Comparison of ENCODE assay signal across 1 cellular context in the genomic region with DNA sequence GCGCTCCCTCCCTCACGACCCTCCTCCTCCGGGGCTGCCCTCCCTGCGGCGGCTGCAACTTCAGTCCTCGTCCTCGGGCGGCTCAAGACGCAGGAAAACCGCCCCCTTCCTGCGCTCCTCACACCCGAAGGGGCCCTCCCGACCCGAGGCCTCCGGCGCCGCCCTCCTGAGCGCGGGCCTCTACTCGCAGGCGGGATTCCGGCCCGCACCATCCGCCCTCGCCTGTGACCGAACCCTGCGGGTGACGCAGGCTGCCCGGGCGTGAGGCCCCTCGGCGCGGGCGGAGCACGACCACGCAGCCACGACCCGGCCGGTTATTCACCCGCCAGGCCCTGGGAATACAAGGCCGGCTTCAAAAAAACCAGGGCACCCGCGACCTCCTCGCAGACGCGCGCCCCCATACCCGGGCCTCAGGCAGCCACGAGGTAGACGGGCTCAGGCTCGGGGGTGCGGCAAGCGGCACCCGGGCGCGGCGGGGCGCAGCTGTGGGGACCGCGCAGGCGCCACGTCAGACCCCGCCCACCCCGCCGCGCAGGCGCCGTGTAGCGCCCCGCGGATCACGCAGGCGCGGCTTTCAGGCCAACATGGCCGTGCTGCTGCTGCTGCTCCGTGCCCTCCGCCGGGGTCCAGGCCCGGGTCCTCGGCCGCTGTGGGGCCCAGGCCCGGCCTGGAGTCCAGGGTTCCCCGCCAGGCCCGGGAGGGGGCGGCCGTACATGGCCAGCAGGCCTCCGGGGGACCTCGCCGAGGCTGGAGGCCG.
A peak's percentile ranks its signal among the peaks of the same experiment; 100 is the strongest.
TF ChIP-seq lines count a peak whose summit lies in the region.

A gene (plus strand): TSS at position 570 of the 757 bp plus-strand sequence. CDS start 15 bp downstream, at position 585.

TF ChIP-seq in HEK293, 187 proteins besides CTCF, POLR2A, EP300 and RAD21 (continued from another document and continues in another):
- TF ChIP-seq, protein P1, sequence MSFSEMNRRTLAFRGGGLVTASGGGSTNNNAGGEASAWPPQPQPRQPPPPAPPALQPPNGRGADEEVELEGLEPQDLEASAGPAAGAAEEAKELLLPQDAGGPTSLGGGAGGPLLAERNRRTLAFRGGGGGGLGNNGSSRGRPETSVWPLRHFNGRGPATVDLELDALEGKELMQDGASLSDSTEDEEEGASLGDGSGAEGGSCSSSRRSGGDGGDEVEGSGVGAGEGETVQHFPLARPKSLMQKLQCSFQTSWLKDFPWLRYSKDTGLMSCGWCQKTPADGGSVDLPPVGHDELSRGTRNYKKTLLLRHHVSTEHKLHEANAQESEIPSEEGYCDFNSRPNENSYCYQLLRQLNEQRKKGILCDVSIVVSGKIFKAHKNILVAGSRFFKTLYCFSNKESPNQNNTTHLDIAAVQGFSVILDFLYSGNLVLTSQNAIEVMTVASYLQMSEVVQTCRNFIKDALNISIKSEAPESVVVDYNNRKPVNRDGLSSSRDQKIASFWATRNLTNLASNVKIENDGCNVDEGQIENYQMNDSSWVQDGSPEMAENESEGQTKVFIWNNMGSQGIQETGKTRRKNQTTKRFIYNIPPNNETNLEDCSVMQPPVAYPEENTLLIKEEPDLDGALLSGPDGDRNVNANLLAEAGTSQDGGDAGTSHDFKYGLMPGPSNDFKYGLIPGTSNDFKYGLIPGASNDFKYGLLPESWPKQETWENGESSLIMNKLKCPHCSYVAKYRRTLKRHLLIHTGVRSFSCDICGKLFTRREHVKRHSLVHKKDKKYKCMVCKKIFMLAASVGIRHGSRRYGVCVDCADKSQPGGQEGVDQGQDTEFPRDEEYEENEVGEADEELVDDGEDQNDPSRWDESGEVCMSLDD (tag by site-specific recombination; IDR thresholded peaks at IDR 0.05), result peak; percentile 65
- TF ChIP-seq FEZF1 (tag by site-specific recombination; IDR thresholded peaks at IDR 0.05), result no peak
- TF ChIP-seq ZNF426 (tag by site-specific recombination; IDR thresholded peaks at IDR 0.05), result no peak
- TF ChIP-seq, protein P2, sequence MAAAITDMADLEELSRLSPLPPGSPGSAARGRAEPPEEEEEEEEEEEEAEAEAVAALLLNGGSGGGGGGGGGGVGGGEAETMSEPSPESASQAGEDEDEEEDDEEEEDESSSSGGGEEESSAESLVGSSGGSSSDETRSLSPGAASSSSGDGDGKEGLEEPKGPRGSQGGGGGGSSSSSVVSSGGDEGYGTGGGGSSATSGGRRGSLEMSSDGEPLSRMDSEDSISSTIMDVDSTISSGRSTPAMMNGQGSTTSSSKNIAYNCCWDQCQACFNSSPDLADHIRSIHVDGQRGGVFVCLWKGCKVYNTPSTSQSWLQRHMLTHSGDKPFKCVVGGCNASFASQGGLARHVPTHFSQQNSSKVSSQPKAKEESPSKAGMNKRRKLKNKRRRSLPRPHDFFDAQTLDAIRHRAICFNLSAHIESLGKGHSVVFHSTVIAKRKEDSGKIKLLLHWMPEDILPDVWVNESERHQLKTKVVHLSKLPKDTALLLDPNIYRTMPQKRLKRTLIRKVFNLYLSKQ (tag by site-specific recombination; IDR thresholded peaks at IDR 0.05; ENCODE audit: borderline replicate concordance), result no peak
- peak; percentile 97 for TF ChIP-seq ZBTB20 (tag by site-specific recombination; IDR thresholded peaks at IDR 0.05)
- TF ChIP-seq SALL2 (tag by site-specific recombination; IDR thresholded peaks at IDR 0.05; ENCODE audit: borderline replicate concordance), result no peak
- TF ChIP-seq, protein P3, sequence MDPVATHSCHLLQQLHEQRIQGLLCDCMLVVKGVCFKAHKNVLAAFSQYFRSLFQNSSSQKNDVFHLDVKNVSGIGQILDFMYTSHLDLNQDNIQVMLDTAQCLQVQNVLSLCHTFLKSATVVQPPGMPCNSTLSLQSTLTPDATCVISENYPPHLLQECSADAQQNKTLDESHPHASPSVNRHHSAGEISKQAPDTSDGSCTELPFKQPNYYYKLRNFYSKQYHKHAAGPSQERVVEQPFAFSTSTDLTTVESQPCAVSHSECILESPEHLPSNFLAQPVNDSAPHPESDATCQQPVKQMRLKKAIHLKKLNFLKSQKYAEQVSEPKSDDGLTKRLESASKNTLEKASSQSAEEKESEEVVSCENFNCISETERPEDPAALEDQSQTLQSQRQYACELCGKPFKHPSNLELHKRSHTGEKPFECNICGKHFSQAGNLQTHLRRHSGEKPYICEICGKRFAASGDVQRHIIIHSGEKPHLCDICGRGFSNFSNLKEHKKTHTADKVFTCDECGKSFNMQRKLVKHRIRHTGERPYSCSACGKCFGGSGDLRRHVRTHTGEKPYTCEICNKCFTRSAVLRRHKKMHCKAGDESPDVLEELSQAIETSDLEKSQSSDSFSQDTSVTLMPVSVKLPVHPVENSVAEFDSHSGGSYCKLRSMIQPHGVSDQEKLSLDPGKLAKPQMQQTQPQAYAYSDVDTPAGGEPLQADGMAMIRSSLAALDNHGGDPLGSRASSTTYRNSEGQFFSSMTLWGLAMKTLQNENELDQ (tag by site-specific recombination; IDR thresholded peaks at IDR 0.05; ENCODE audit: low read depth), result no peak
- TF ChIP-seq ZFP37 (tag by site-specific recombination; IDR thresholded peaks at IDR 0.05), result 0 out of 2 replicates have a peak, but pooled peaks have one; percentile 17
- TF ChIP-seq ZNF830 (tag by site-specific recombination; IDR thresholded peaks at IDR 0.05; ENCODE audit: low read depth), result no peak
- no peak for TF ChIP-seq ZNF341 (tag by site-specific recombination; IDR thresholded peaks at IDR 0.05; ENCODE audit: low read depth)
- TF ChIP-seq KLF7 (tag by site-specific recombination; IDR thresholded peaks at IDR 0.05; ENCODE audit: borderline replicate concordance), result no peak; the same call in 1 of the 2 replicates
- TF ChIP-seq OVOL3 (tag by site-specific recombination; IDR thresholded peaks at IDR 0.05), result no peak
- peak; percentile 92 for TF ChIP-seq ZFP69B (tag by site-specific recombination; IDR thresholded peaks at IDR 0.05)
- TF ChIP-seq ZNF510 (tag by site-specific recombination; IDR thresholded peaks at IDR 0.05; ENCODE audit: insufficient replicate concordance), result no peak
- no peak for TF ChIP-seq ZNF514 (tag by site-specific recombination; IDR thresholded peaks at IDR 0.05)
- TF ChIP-seq ZFP3 (tag by site-specific recombination; IDR thresholded peaks at IDR 0.05; ENCODE audit: low read depth), result no peak
- TF ChIP-seq, protein P4, sequence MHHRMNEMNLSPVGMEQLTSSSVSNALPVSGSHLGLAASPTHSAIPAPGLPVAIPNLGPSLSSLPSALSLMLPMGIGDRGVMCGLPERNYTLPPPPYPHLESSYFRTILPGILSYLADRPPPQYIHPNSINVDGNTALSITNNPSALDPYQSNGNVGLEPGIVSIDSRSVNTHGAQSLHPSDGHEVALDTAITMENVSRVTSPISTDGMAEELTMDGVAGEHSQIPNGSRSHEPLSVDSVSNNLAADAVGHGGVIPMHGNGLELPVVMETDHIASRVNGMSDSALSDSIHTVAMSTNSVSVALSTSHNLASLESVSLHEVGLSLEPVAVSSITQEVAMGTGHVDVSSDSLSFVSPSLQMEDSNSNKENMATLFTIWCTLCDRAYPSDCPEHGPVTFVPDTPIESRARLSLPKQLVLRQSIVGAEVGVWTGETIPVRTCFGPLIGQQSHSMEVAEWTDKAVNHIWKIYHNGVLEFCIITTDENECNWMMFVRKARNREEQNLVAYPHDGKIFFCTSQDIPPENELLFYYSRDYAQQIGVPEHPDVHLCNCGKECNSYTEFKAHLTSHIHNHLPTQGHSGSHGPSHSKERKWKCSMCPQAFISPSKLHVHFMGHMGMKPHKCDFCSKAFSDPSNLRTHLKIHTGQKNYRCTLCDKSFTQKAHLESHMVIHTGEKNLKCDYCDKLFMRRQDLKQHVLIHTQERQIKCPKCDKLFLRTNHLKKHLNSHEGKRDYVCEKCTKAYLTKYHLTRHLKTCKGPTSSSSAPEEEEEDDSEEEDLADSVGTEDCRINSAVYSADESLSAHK (tag by site-specific recombination; IDR thresholded peaks at IDR 0.05), result no peak; the same call in 1 of the 2 replicates
- TF ChIP-seq, protein P5, sequence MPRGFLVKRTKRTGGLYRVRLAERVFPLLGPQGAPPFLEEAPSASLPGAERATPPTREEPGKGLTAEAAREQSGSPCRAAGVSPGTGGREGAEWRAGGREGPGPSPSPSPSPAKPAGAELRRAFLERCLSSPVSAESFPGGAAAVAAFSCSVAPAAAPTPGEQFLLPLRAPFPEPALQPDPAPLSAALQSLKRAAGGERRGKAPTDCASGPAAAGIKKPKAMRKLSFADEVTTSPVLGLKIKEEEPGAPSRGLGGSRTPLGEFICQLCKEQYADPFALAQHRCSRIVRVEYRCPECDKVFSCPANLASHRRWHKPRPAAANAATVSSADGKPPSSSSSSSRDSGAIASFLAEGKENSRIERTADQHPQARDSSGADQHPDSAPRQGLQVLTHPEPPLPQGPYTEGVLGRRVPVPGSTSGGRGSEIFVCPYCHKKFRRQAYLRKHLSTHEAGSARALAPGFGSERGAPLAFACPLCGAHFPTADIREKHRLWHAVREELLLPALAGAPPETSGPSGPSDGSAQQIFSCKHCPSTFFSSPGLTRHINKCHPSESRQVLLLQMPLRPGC (tag by site-specific recombination; IDR thresholded peaks at IDR 0.05), result no peak
- no peak for TF ChIP-seq ZNF354C (tag by site-specific recombination; IDR thresholded peaks at IDR 0.05; ENCODE audit: borderline replicate concordance, low read depth)
- peak; percentile 25; the same call in 1 of the 2 replicates for TF ChIP-seq ZSCAN30 (tag by site-specific recombination; IDR thresholded peaks at IDR 0.05)
- no peak for TF ChIP-seq ZNF121 (tag by site-specific recombination; IDR thresholded peaks at IDR 0.05)
- no peak for TF ChIP-seq BCL11B (tag by site-specific recombination; IDR thresholded peaks at IDR 0.05; ENCODE audit: low read depth)
- TF ChIP-seq, protein P6, sequence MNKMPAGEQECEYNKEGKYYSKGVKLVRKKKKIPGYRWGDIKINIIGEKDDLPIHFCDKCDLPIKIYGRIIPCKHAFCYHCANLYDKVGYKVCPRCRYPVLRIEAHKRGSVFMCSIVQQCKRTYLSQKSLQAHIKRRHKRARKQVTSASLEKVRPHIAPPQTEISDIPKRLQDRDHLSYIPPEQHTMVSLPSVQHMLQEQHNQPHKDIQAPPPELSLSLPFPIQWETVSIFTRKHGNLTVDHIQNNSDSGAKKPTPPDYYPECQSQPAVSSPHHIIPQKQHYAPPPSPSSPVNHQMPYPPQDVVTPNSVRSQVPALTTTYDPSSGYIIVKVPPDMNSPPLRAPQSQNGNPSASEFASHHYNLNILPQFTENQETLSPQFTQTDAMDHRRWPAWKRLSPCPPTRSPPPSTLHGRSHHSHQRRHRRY (tag by site-specific recombination; IDR thresholded peaks at IDR 0.05), result no peak
- TF ChIP-seq ZNF157 (tag by site-specific recombination; IDR thresholded peaks at IDR 0.05), result no peak
- TF ChIP-seq KLF9 (tag by site-specific recombination; IDR thresholded peaks at IDR 0.05; ENCODE audit: low read depth), result peak; percentile 69
- peak; percentile 63; the same call in 1 of the 2 replicates for TF ChIP-seq ZBTB48 (tag by site-specific recombination; IDR thresholded peaks at IDR 0.05)
- TF ChIP-seq, protein P7, sequence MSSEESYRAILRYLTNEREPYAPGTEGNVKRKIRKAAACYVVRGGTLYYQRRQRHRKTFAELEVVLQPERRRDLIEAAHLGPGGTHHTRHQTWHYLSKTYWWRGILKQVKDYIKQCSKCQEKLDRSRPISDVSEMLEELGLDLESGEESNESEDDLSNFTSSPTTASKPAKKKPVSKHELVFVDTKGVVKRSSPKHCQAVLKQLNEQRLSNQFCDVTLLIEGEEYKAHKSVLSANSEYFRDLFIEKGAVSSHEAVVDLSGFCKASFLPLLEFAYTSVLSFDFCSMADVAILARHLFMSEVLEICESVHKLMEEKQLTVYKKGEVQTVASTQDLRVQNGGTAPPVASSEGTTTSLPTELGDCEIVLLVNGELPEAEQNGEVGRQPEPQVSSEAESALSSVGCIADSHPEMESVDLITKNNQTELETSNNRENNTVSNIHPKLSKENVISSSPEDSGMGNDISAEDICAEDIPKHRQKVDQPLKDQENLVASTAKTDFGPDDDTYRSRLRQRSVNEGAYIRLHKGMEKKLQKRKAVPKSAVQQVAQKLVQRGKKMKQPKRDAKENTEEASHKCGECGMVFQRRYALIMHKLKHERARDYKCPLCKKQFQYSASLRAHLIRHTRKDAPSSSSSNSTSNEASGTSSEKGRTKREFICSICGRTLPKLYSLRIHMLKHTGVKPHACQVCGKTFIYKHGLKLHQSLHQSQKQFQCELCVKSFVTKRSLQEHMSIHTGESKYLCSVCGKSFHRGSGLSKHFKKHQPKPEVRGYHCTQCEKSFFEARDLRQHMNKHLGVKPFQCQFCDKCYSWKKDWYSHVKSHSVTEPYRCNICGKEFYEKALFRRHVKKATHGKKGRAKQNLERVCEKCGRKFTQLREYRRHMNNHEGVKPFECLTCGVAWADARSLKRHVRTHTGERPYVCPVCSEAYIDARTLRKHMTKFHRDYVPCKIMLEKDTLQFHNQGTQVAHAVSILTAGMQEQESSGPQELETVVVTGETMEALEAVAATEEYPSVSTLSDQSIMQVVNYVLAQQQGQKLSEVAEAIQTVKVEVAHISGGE (tag by site-specific recombination; conservative IDR thresholded peaks at IDR 0.05; ENCODE audit: low read depth), result no peak; the same call in 1 of the 2 replicates
- TF ChIP-seq ZNF221 (tag by site-specific recombination; IDR thresholded peaks at IDR 0.05; ENCODE audit: borderline replicate concordance), result peak; percentile 78; the same call in 1 of the 2 replicates
- TF ChIP-seq TCF7L2 (IDR thresholded peaks at IDR 0.05; ENCODE audit: borderline replicate concordance, low read depth, low read length), result no peak
- no peak for TF ChIP-seq ZNF174 (tag by site-specific recombination; IDR thresholded peaks at IDR 0.05)
- no peak for TF ChIP-seq BCL11A (tag by site-specific recombination; IDR thresholded peaks at IDR 0.05; ENCODE audit: low read depth)
- no peak for TF ChIP-seq GLI2 (tag by site-specific recombination; IDR thresholded peaks at IDR 0.05; ENCODE audit: borderline replicate concordance, low read depth)
- TF ChIP-seq ZEB2 (tag by site-specific recombination; IDR thresholded peaks at IDR 0.05), result peak; percentile 71; the same call in 1 of the 2 replicates
- peak; percentile 41; the same call in 1 of the 2 replicates for TF ChIP-seq ZBTB17 (tag by site-specific recombination; IDR thresholded peaks at IDR 0.05)
- no peak for TF ChIP-seq SCRT2 (tag by site-specific recombination; IDR thresholded peaks at IDR 0.05)
- no peak for TF ChIP-seq ZNF501 (tag by site-specific recombination; IDR thresholded peaks at IDR 0.05)
- no peak for TF ChIP-seq ZNF133 (tag by site-specific recombination; IDR thresholded peaks at IDR 0.05)
- TF ChIP-seq OSR2 (tag by site-specific recombination; IDR thresholded peaks at IDR 0.05), result no peak
- no peak for TF ChIP-seq ZNF658 (tag by site-specific recombination; IDR thresholded peaks at IDR 0.05)
- peak; percentile 93 for TF ChIP-seq ZBTB8A (tag by site-specific recombination; IDR thresholded peaks at IDR 0.05)
- no peak for TF ChIP-seq ZNF140 (tag by site-specific recombination; IDR thresholded peaks at IDR 0.05)
- TF ChIP-seq ZNF138 (tag by site-specific recombination; IDR thresholded peaks at IDR 0.05; ENCODE audit: borderline replicate concordance), result no peak
- TF ChIP-seq, protein P8, sequence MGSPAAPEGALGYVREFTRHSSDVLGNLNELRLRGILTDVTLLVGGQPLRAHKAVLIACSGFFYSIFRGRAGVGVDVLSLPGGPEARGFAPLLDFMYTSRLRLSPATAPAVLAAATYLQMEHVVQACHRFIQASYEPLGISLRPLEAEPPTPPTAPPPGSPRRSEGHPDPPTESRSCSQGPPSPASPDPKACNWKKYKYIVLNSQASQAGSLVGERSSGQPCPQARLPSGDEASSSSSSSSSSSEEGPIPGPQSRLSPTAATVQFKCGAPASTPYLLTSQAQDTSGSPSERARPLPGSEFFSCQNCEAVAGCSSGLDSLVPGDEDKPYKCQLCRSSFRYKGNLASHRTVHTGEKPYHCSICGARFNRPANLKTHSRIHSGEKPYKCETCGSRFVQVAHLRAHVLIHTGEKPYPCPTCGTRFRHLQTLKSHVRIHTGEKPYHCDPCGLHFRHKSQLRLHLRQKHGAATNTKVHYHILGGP (tag by site-specific recombination; IDR thresholded peaks at IDR 0.05), result no peak
- TF ChIP-seq ZNF311 (tag by site-specific recombination; IDR thresholded peaks at IDR 0.05; ENCODE audit: borderline replicate concordance), result no peak
